Comparison of ENCODE assay signal across 1 cellular context in genomic region chr17:4827399-4827798, GRCh38.
TF ChIP-seq lines count a peak whose summit lies in the region.

No MANE protein-coding gene starts in this region.

TF ChIP-seq in K562, 482 proteins besides CTCF, POLR2A, EP300 and RAD21:
- TF ChIP-seq ZC3H8 (IDR thresholded peaks at IDR 0.05), result no peak
- no peak for TF ChIP-seq ZNF639 (CRISPR knock-in tag; conservative IDR thresholded peaks at IDR 0.05 in 1 of 2, IDR thresholded peaks at IDR 0.05 in 1 of 2)
- no peak for TF ChIP-seq TCFL5 (CRISPR knock-in tag; conservative IDR thresholded peaks at IDR 0.05)
- no peak for TF ChIP-seq CUX1 (CRISPR knock-in tag; IDR thresholded peaks at IDR 0.05)
- TF ChIP-seq ZNF695 (CRISPR knock-in tag; IDR thresholded peaks at IDR 0.05), result no peak
- no peak for TF ChIP-seq STAT5A (IDR thresholded peaks at IDR 0.05; ENCODE audit: borderline replicate concordance, low read length)
- no peak for TF ChIP-seq RFX5 (IDR thresholded peaks at IDR 0.05; ENCODE audit: low read depth, low read length)
- TF ChIP-seq ZNF75A (CRISPR knock-in tag; IDR thresholded peaks at IDR 0.05), result no peak
- TF ChIP-seq ZFP36 (IDR thresholded peaks at IDR 0.05; ENCODE audit: low read depth, low read length, partially characterized antibody), result no peak
- no peak for TF ChIP-seq TCF7L2 (IDR thresholded peaks at IDR 0.05; ENCODE audit: low read depth, low read length)
- no peak for TF ChIP-seq TSHZ1 (CRISPR knock-in tag; IDR thresholded peaks at IDR 0.05)
- TF ChIP-seq ZNF324 (CRISPR knock-in tag; IDR thresholded peaks at IDR 0.05), result no peak
- no peak for TF ChIP-seq ZNF184 (CRISPR knock-in tag; IDR thresholded peaks at IDR 0.05)
- no peak for TF ChIP-seq STAG1 (CRISPR knock-in tag; IDR thresholded peaks at IDR 0.05; ENCODE audit: borderline replicate concordance)
- no peak for TF ChIP-seq BRD9 (IDR thresholded peaks at IDR 0.05; ENCODE audit: low read depth, partially characterized antibody)
- TF ChIP-seq SMAD2 (IDR thresholded peaks at IDR 0.05; ENCODE audit: low read depth, low read length), result no peak
- TF ChIP-seq PTRF (tag; IDR thresholded peaks at IDR 0.05), result no peak
- no peak for TF ChIP-seq MAFK (IDR thresholded peaks at IDR 0.05; ENCODE audit: low read length)
